16 cellular contexts compared by ENCODE assay signal in genomic region chr1:64183985-64184440, GRCh38. TPM values are rescaled to one million over a fixed set of nuclear protein-coding genes. Genes with fewer than 3 reads are reported as not detected.
DNase-seq lines count a peak whose midpoint lies in the region; ATAC-seq, FAIRE-seq and TF ChIP-seq lines count a peak whose summit lies in the region.
"Had no signal": no experiment of that assay in that cellular context is flagged by ENCODE, and none has a peak within 500 bp of the region (broad histone marks: within the 10 kb centered on the region; RNA-seq: fewer than 3 reads in every experiment).

No MANE protein-coding gene starts in this region.

- peaks cover 0 to 5% of the 10 kb centered on the region in 2 donors for H3K4me1 ChIP-seq in kidney (ENCODE audit: control insufficient read depth in 1 of 2, insufficient read depth in 1 of 2, low read depth in 1 of 2, low read length in 2 of 2)

- peaks cover 9% of the 10 kb centered on the region for H3K27me3 Mint-ChIP-seq in T-helper 17 cell

- DNase-seq in AG10803 (ENCODE audit: low read depth) (peak; percentile 78), HS-5 (ENCODE audit: low read depth) (peak; percentile 81), T-helper 17 cell (no peak), foreskin fibroblast (peak; percentile 80), NCI-H187 (lab: John Stamatoyannopoulos, UW) (no peak), kidney (no peak), GM12892 (ENCODE audit: insufficient read length) (no peak)
- DNase-seq: activated CD4-positive, alpha-beta T cell treated with anti-CD3 and anti-CD28 coated beads, Interleukin-2, amount 50 U/mL, for 1 hour; activated effector memory CD4-positive, alpha-beta T cell treated with Interleukin-2 at 50 U/mL for 16 hours; left cardiac atrium; NCI-H1105 treated with DMSO at 0.1 percent for 48 hours had no signal

- no peak overlapping the region for H3K4me3 ChIP-seq in AG10803 (ENCODE audit: low read length)
- H3K4me3 ChIP-seq in foreskin fibroblast (ENCODE audit: low read depth in 1 of 2, low read length in 2 of 2), result no peak overlapping the region
- H3K4me3 ChIP-seq in kidney (ENCODE audit: low read length in 2 of 2), result no peak overlapping the region
- H3K4me3 ChIP-seq: cardiac muscle cell, gastroesophageal sphincter, vagina had no signal

- H3K9ac ChIP-seq in kidney (ENCODE audit: low read length in 2 of 2), result no peak overlapping the region

- no peak for TF ChIP-seq CTCF in AG10803 (conservative IDR thresholded peaks at IDR 0.05; ENCODE audit: low read length)
- no peak for TF ChIP-seq CTCF in foreskin fibroblast (IDR thresholded peaks at IDR 0.05; ENCODE audit: low read depth, low read length)
- no peak for TF ChIP-seq CTCF in kidney (IDR thresholded peaks at IDR 0.05; ENCODE audit: borderline replicate concordance, extremely low read depth, insufficient read depth)

- TF ChIP-seq POLR2A in GM12892 (IDR thresholded peaks at IDR 0.05; ENCODE audit: low read depth, low read length), result no peak

- H3K36me3 ChIP-seq in kidney (ENCODE audit: control insufficient read depth in 1 of 2, insufficient read depth in 2 of 2, low read length in 2 of 2), result no peaks in the 10 kb centered on the region
- H3K36me3 ChIP-seq: cardiac muscle cell, gastroesophageal sphincter, vagina had no signal

- intact Hi-C loops in kidney (cut with DNase I), result no loop called here

- H3K4me3 Mint-ChIP-seq in T-helper 17 cell, result no peak overlapping the region

- no peak overlapping the region for H3K27ac ChIP-seq in kidney (ENCODE audit: low read depth in 2 of 2, low read length in 2 of 2)
- H3K27ac ChIP-seq: cardiac muscle cell, gastroesophageal sphincter, vagina had no signal

- H3K27ac Mint-ChIP-seq in T-helper 17 cell, result peak overlapping the region; percentile 34

- FAIRE-seq in kidney (lab: Jason Lieb, UNC) (no peak), GM12892 (lab: Jason Lieb, UNC) (no peak)

- H3K9me3 ChIP-seq in T-helper 17 cell (ENCODE audit: control insufficient read depth, low read length, poor library complexity, severe bottlenecking), result no peaks in the 10 kb centered on the region
- no peaks in the 10 kb centered on the region for H3K9me3 ChIP-seq in kidney (ENCODE audit: control insufficient read depth in 1 of 2, low read length in 2 of 2)
- H3K9me3 ChIP-seq: gastroesophageal sphincter, vagina had no signal

- H3K36me3 Mint-ChIP-seq in T-helper 17 cell (ENCODE audit: low read depth), result no peaks in the 10 kb centered on the region

- no peaks in the 10 kb centered on the region for H3K4me1 Mint-ChIP-seq in T-helper 17 cell

- ATAC-seq in T-helper 17 cell (no peak), HG03457 (IDR thresholded peaks at IDR 0.05; ENCODE audit: unreplicated experiment) (no peak)

RNA-seq across cellular contexts. Expression of gene UBE2U, which starts 19.4 kb away (rescaled TPM):
- total RNA-seq in T-helper 17 cell (not detected), kidney (not detected)
- not detected for polyA plus RNA-seq in kidney (ENCODE audit: insufficient read depth, low read depth, low replicate concordance)
- not detected for polyA plus RNA-seq in GM12892 (2012; ENCODE audit: missing spikeins)
- total RNA-seq: cardiac muscle cell; gastroesophageal sphincter; left cardiac atrium; T-helper 1 cell treated with Interleukin-12 subunit alpha and Interleukin-12 subunit beta and Interleukin-4 antibody, amounts not matched to agents 30 ng/mL and 1 ng/mL, for 36 hours; vagina had no signal
- polyA plus RNA-seq: cardiac muscle cell had no signal

Comparison
In these comparisons a context has a peak if more than half of its experiments do, and no peak if none do; other contexts are left out.
1. DNase-seq: peak in AG10803 (single experiment), HS-5 (single experiment) and foreskin fibroblast (2 of 2); none in T-helper 17 cell (0 of 3), NCI-H187 (0 of 2), kidney (single experiment) and GM12892 (single experiment).